ENCODE assay signal across 1 cellular context in genomic region chr22:23857606-23858483, GRCh38.
TF ChIP-seq lines count a peak whose summit lies in the region.

A gene with protein sequence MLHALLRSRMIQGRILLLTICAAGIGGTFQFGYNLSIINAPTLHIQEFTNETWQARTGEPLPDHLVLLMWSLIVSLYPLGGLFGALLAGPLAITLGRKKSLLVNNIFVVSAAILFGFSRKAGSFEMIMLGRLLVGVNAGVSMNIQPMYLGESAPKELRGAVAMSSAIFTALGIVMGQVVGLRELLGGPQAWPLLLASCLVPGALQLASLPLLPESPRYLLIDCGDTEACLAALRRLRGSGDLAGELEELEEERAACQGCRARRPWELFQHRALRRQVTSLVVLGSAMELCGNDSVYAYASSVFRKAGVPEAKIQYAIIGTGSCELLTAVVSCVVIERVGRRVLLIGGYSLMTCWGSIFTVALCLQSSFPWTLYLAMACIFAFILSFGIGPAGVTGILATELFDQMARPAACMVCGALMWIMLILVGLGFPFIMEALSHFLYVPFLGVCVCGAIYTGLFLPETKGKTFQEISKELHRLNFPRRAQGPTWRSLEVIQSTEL (plus strand): TSS chr22:23857875. CDS start chr22:23858000, 125 bp downstream.

TF ChIP-seq in GM12878, 131 proteins besides CTCF, POLR2A, EP300 and RAD21 (continued from another document):
- TF ChIP-seq E2F8 (IDR thresholded peaks at IDR 0.05; ENCODE audit: low read depth, partially characterized antibody): no peak
- TF ChIP-seq HCFC1 (IDR thresholded peaks at IDR 0.05; ENCODE audit: low read length): peak; percentile 46
- no peak for TF ChIP-seq FOXK2 (IDR thresholded peaks at IDR 0.05)
- TF ChIP-seq, protein P1, sequence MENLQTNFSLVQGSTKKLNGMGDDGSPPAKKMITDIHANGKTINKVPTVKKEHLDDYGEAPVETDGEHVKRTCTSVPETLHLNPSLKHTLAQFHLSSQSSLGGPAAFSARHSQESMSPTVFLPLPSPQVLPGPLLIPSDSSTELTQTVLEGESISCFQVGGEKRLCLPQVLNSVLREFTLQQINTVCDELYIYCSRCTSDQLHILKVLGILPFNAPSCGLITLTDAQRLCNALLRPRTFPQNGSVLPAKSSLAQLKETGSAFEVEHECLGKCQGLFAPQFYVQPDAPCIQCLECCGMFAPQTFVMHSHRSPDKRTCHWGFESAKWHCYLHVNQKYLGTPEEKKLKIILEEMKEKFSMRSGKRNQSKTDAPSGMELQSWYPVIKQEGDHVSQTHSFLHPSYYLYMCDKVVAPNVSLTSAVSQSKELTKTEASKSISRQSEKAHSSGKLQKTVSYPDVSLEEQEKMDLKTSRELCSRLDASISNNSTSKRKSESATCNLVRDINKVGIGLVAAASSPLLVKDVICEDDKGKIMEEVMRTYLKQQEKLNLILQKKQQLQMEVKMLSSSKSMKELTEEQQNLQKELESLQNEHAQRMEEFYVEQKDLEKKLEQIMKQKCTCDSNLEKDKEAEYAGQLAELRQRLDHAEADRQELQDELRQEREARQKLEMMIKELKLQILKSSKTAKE (IDR thresholded peaks at IDR 0.05; ENCODE audit: low read depth, poor library complexity, severe bottlenecking): no peak
- peak; percentile 91 for TF ChIP-seq POLR2AphosphoS2 (IDR thresholded peaks at IDR 0.05; ENCODE audit: low read depth, low read length)
- TF ChIP-seq SIN3A (IDR thresholded peaks at IDR 0.05; ENCODE audit: low read depth, low read length): 0 out of 2 replicates have a peak, but pooled peaks have one; percentile 77
- TF ChIP-seq KDM1A (IDR thresholded peaks at IDR 0.05; ENCODE audit: borderline replicate concordance): no peak
- TF ChIP-seq, protein P2, sequence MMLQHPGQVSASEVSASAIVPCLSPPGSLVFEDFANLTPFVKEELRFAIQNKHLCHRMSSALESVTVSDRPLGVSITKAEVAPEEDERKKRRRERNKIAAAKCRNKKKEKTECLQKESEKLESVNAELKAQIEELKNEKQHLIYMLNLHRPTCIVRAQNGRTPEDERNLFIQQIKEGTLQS (IDR thresholded peaks at IDR 0.05; ENCODE audit: borderline replicate concordance, extremely low read depth, low read depth, low read length): 0 out of 2 replicates have a peak, but pooled peaks have one; percentile 15
- peak; percentile 84 for TF ChIP-seq YY1 (IDR thresholded peaks at IDR 0.05; ENCODE audit: low read depth, low read length)
- TF ChIP-seq CBX5 (IDR thresholded peaks at IDR 0.05; ENCODE audit: low read depth): no peak
- TF ChIP-seq PAX5 (IDR thresholded peaks at IDR 0.05; ENCODE audit: borderline replicate concordance, low read depth, low read length): peak; percentile 93
- peak; percentile 20 for TF ChIP-seq MAX (IDR thresholded peaks at IDR 0.05; ENCODE audit: low read depth, low read length)
- peak; percentile 50; the same call in 1 of the 2 replicates for TF ChIP-seq RB1 (IDR thresholded peaks at IDR 0.05; ENCODE audit: borderline replicate concordance)
- TF ChIP-seq, protein P3, sequence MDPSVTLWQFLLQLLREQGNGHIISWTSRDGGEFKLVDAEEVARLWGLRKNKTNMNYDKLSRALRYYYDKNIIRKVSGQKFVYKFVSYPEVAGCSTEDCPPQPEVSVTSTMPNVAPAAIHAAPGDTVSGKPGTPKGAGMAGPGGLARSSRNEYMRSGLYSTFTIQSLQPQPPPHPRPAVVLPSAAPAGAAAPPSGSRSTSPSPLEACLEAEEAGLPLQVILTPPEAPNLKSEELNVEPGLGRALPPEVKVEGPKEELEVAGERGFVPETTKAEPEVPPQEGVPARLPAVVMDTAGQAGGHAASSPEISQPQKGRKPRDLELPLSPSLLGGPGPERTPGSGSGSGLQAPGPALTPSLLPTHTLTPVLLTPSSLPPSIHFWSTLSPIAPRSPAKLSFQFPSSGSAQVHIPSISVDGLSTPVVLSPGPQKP (IDR thresholded peaks at IDR 0.05; ENCODE audit: low read depth, low read length): no peak
- no peak for TF ChIP-seq KLF5 (IDR thresholded peaks at IDR 0.05; ENCODE audit: partially characterized antibody)
- TF ChIP-seq DPF2 (IDR thresholded peaks at IDR 0.05): 0 out of 2 replicates have a peak, but pooled peaks have one; percentile 48
- TF ChIP-seq CHD2 (IDR thresholded peaks at IDR 0.05; ENCODE audit: borderline replicate concordance, low read depth, low read length): 0 out of 2 replicates have a peak, but pooled peaks have one; percentile 10
